In genomic region chr10:64648915-64649314, GRCh38 we compare ENCODE assay signal across 13 cellular contexts.
DNase-seq lines count a peak whose midpoint lies in the region; ATAC-seq and TF ChIP-seq lines count a peak whose summit lies in the region.
"Had no signal": no experiment of that assay in that cellular context is flagged by ENCODE, and none has a peak within 500 bp of the region (broad histone marks: within the 10 kb centered on the region; RNA-seq: fewer than 3 reads in every experiment).

No MANE protein-coding gene starts in this region.

- no peaks in the 10 kb centered on the region for H3F3A ChIP-seq in GM23338 (replicated peaks; ENCODE audit: low read depth)

- no peak overlapping the region for H3K27ac ChIP-seq in 22Rv1
- no peak overlapping the region for H3K27ac ChIP-seq in GM23338 (ENCODE audit: low read depth)
- H3K27ac ChIP-seq in spleen = no peak overlapping the region

- H3K4me3 ChIP-seq in GM23338 (no peak overlapping the region), NT2/D1 (ENCODE audit: insufficient read length, low read depth) (no peak overlapping the region), epithelial cell of esophagus (ENCODE audit: low read length) (no peak overlapping the region), spleen (no peak overlapping the region)

- H3K27me3 ChIP-seq in GM23338 (ENCODE audit: insufficient read depth) = no peaks in the 10 kb centered on the region
- no peaks in the 10 kb centered on the region for H3K27me3 ChIP-seq in NT2/D1 (ENCODE audit: insufficient read depth, insufficient read length)
- no peaks in the 10 kb centered on the region for H3K27me3 ChIP-seq in spleen (replicated peaks in 1 of 7)

- H2AFZ ChIP-seq in GM23338 = no peak overlapping the region

- H3K79me2 ChIP-seq in GM23338 (replicated peaks; ENCODE audit: insufficient read depth) = no peaks in the 10 kb centered on the region

- DNase-seq in GM23338 (ENCODE audit: low spot score) (peak; percentile 58), NT2/D1 (ENCODE audit: low read depth, low spot score) (peak; percentile 6), epithelial cell of esophagus (ENCODE audit: low read depth) (peak; percentile 1), spleen (no peak), HPDE6-E6E7 (ENCODE audit: extremely low spot score) (no peak), natural killer cell (no peak)
- DNase-seq: activated T-cell treated with anti-CD3 and anti-CD28 coated beads, Interleukin-2, amount 50 U/mL, for 1 hour; central memory CD4-positive, alpha-beta T cell; NCI-H1694 had no signal

- H3K36me3 ChIP-seq in GM23338 (ENCODE audit: insufficient read depth) (no peaks in the 10 kb centered on the region), NT2/D1 (ENCODE audit: insufficient read depth, insufficient read length, low read length) (no peaks in the 10 kb centered on the region), spleen (no peaks in the 10 kb centered on the region)

- H3K27ac Mint-ChIP-seq in GM23338 = no peak overlapping the region
- H3K27ac Mint-ChIP-seq in natural killer cell = no peak overlapping the region
- H3K27ac Mint-ChIP-seq: mesothelial cell of epicardium; stimulated activated naive CD8-positive, alpha-beta T cell treated with anti-CD3 and anti-CD28 coated beads, Interleukin-15, Interleukin-2, amounts not matched to agents 100 ng/mL and 50 ng/mL, for 24 hours had no signal

- WGBS in spleen, 5 donors = 34 to 44% (median 39%) methylated on average over 3 of the region's 3 CpGs

- H3K4me2 ChIP-seq in GM23338 = no peak overlapping the region

- no peak for TF ChIP-seq POLR2A in spleen (IDR thresholded peaks at IDR 0.05)

- intact Hi-C loops in spleen (cut with DNase I; ENCODE audit: low total_unique reads) (no loop called here), natural killer cell (cut with micrococcal nuclease) (no loop called here)

- H3K4me1 ChIP-seq in GM23338 (ENCODE audit: insufficient read depth) (no peaks in the 10 kb centered on the region), NT2/D1 (ENCODE audit: insufficient read depth, insufficient read length) (no peaks in the 10 kb centered on the region), spleen (no peaks in the 10 kb centered on the region)

- H3K9me3 ChIP-seq in NT2/D1 (ENCODE audit: insufficient read depth, low read length) (no peaks in the 10 kb centered on the region), spleen (no peaks in the 10 kb centered on the region)

- H3K9me2 ChIP-seq in GM23338 (ENCODE audit: insufficient read depth) = peaks cover 7% of the 10 kb centered on the region; the same call in 1 of the 2 replicates

- H3K27me3 Mint-ChIP-seq in GM23338 (ENCODE audit: insufficient read depth, low read depth, poor library complexity) (no peaks in the 10 kb centered on the region), natural killer cell (ENCODE audit: low read depth in 2 of 2) (no peaks in the 10 kb centered on the region)
- H3K27me3 Mint-ChIP-seq: stimulated activated naive CD8-positive, alpha-beta T cell treated with anti-CD3 and anti-CD28 coated beads, Interleukin-15, Interleukin-2, amounts not matched to agents 100 ng/mL and 50 ng/mL, for 24 hours had no signal

- H3K4me1 Mint-ChIP-seq in GM23338 (no peaks in the 10 kb centered on the region), natural killer cell (no peaks in the 10 kb centered on the region)

- H3K4me3 Mint-ChIP-seq in GM23338 (no peak overlapping the region), natural killer cell (no peak overlapping the region)
- H3K4me3 Mint-ChIP-seq: mesothelial cell of epicardium; stimulated activated naive CD8-positive, alpha-beta T cell treated with anti-CD3 and anti-CD28 coated beads, Interleukin-15, Interleukin-2, amounts not matched to agents 100 ng/mL and 50 ng/mL, for 24 hours had no signal

- TF ChIP-seq CTCF in 22Rv1 (IDR thresholded peaks at IDR 0.05) = peak; percentile 53
- peak; percentile 38 to 48 for TF ChIP-seq CTCF in GM23338 (conservative IDR thresholded peaks at IDR 0.05; ENCODE audit: low read depth in 2 of 2)
- TF ChIP-seq CTCF in epithelial cell of esophagus (IDR thresholded peaks at IDR 0.05; ENCODE audit: insufficient read depth, low read depth, low read length, missing control alignments) = no peak
- no peak for TF ChIP-seq CTCF in spleen (IDR thresholded peaks at IDR 0.05 in 8 of 11, conservative IDR thresholded peaks at IDR 0.05 in 3 of 11)
- no peak for TF ChIP-seq CTCF in natural killer cell (IDR thresholded peaks at IDR 0.05)

- H3K9me3 Mint-ChIP-seq in GM23338 (no peaks in the 10 kb centered on the region), natural killer cell (peaks cover 12 to 22% of the 10 kb centered on the region in 2 donors)
- H3K9me3 Mint-ChIP-seq: mesothelial cell of epicardium had no signal

- H3K9ac ChIP-seq in NT2/D1 (ENCODE audit: insufficient read length, low read depth) = no peak overlapping the region

- H4K20me1 ChIP-seq in GM23338 (replicated peaks; ENCODE audit: insufficient read depth) = no peaks in the 10 kb centered on the region

- peak; percentile 57; the same call in 2 of the 3 replicates for ATAC-seq in GM23338
- no peak for ATAC-seq in GM21515 (IDR thresholded peaks at IDR 0.05; ENCODE audit: unreplicated experiment)
- ATAC-seq in natural killer cell = no peak

- H3K36me3 Mint-ChIP-seq in GM23338 (ENCODE audit: low read depth) (no peaks in the 10 kb centered on the region), natural killer cell (no peaks in the 10 kb centered on the region)
- H3K36me3 Mint-ChIP-seq: mesothelial cell of epicardium had no signal

TF ChIP-seq in GM23338, 12 proteins besides CTCF, POLR2A, EP300 and RAD21 (continues in another document):
- TF ChIP-seq, protein P1, sequence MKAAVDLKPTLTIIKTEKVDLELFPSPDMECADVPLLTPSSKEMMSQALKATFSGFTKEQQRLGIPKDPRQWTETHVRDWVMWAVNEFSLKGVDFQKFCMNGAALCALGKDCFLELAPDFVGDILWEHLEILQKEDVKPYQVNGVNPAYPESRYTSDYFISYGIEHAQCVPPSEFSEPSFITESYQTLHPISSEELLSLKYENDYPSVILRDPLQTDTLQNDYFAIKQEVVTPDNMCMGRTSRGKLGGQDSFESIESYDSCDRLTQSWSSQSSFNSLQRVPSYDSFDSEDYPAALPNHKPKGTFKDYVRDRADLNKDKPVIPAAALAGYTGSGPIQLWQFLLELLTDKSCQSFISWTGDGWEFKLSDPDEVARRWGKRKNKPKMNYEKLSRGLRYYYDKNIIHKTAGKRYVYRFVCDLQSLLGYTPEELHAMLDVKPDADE (IDR thresholded peaks at IDR 0.05) = no peak
- TF ChIP-seq JUNB (IDR thresholded peaks at IDR 0.05; ENCODE audit: unreplicated experiment) (no peak), POLR2AphosphoS5 (IDR thresholded peaks at IDR 0.05; ENCODE audit: low read depth) (no peak), NANOG (IDR thresholded peaks at IDR 0.05; ENCODE audit: borderline replicate concordance) (no peak), EZH2 (IDR thresholded peaks at IDR 0.05; ENCODE audit: low read depth, unreplicated experiment) (no peak), ZNF114 (CRISPR knock-in tag; IDR thresholded peaks at IDR 0.05) (no peak), CREB1 (CRISPR knock-in tag; IDR thresholded peaks at IDR 0.05; ENCODE audit: low read depth) (no peak), EZH2phosphoT487 (IDR thresholded peaks at IDR 0.05; ENCODE audit: unreplicated experiment) (no peak), ZNF331 (CRISPR knock-in tag; IDR thresholded peaks at IDR 0.05; ENCODE audit: low read depth) (no peak)

Comparison
In these comparisons a context has a peak if more than half of its experiments do, and no peak if none do; other contexts are left out.
1. CTCF ChIP-seq: peak in 22Rv1 (single experiment) and GM23338 (2 of 2); none in epithelial cell of esophagus (single experiment), spleen (0 of 11) and natural killer cell (single experiment).
2. DNase-seq: peak in GM23338 (single experiment), NT2/D1 (single experiment) and epithelial cell of esophagus (single experiment); none in spleen (single experiment), HPDE6-E6E7 (single experiment) and natural killer cell (single experiment).